ENCODE assay signal across 1 cellular context in the genomic region with DNA sequence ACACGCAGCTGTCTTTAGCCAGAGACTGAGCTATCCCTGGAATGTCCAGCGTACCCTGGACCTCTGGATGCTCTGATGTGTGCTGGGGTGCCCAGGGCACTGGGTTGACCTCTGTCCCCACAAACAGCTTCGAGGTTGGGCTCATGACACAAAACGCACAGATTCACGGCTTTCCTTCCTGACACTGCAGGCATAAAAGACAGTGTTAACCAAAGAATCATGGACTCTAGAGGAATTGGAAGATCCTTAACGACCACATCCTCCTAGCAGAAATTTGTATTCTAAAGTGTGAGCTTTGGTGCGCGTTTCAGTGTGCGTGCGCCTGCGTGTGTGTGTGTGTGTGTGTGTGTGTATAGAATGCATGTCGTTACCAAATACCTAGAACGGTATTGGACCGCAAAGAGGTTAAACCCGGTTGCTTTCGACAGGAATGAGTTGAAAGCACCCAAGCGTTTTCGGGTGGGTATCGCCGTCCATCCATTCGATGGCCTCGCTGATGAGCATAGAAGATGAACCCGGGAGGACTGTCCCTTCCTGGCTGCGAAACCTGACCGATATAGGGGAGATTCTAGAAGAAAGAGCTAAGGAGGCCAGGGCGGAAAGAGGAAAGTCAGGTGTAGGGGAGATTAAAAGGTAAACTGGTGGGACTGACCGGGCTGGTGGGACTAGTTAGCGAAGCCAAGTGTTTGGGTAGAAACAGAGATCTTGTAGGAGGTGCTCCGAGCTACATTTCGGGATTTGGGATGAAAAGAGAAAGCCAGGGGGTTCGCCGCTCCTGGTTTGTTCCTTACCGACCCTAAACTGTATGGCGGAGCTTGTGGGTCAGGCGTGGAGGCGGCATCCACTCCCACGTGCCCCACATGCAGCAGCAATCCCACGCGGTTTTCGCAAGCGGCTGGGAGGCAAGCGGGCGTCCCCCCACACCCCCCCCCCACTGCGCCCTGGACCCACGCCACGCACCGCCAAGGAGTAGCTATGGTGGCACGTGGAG.
A peak's percentile ranks its signal among the peaks of the same experiment; 100 is the strongest.
TF ChIP-seq lines count a peak whose summit lies in the region.

No MANE protein-coding gene starts in this region.

TF ChIP-seq in HepG2, 621 proteins besides CTCF, POLR2A, EP300 and RAD21:
- TF ChIP-seq TEAD3 (CRISPR knock-in tag; optimal IDR thresholded peaks at IDR 0.05; ENCODE audit: borderline replicate concordance) (peak; percentile 56), PHF5A (CRISPR knock-in tag; IDR thresholded peaks at IDR 0.05; ENCODE audit: low read depth, unreplicated experiment) (no peak), ZNF12 (CRISPR knock-in tag; IDR thresholded peaks at IDR 0.05) (no peak), RELA (CRISPR knock-in tag; IDR thresholded peaks at IDR 0.05) (no peak)
TF ChIP-seq in HepG2: peak in this region for 1.
